In genomic region chr18:12408247-12408869, GRCh38 we compare ENCODE assay signal across 8 cellular contexts. TPM values are rescaled to one million over a fixed set of nuclear protein-coding genes. Genes with fewer than 3 reads are reported as not detected.
DNase-seq lines count a peak whose midpoint lies in the region; ATAC-seq and TF ChIP-seq lines count a peak whose summit lies in the region.

No MANE protein-coding gene starts in this region.

- TF ChIP-seq CTCF in NB4 (IDR thresholded peaks at IDR 0.05; ENCODE audit: low read depth, low read length) (no peak), cardiac fibroblast (IDR thresholded peaks at IDR 0.05; ENCODE audit: low read depth, low read length) (no peak), lung (IDR thresholded peaks at IDR 0.05; ENCODE audit: control extremely low read depth, extremely low read depth) (no peak), suprapubic skin (IDR thresholded peaks at IDR 0.05) (no peak)

- peak overlapping the region; percentile 72 for H3K4me3 Mint-ChIP-seq in activated naive CD4-positive, alpha-beta T cell treated with anti-CD3 and anti-CD28 coated beads for 36 hours

- H3K27ac ChIP-seq in lung (ENCODE audit: low read depth in 1 of 2, low read length in 1 of 2): peak overlapping the region; percentile 80 to 88
- peak overlapping the region; percentile 77 for H3K27ac ChIP-seq in suprapubic skin

- H3K27ac Mint-ChIP-seq in activated naive CD4-positive, alpha-beta T cell treated with anti-CD3 and anti-CD28 coated beads for 36 hours: no peak overlapping the region

- peaks cover 13% of the 10 kb centered on the region for H3K4me1 Mint-ChIP-seq in activated naive CD4-positive, alpha-beta T cell treated with anti-CD3 and anti-CD28 coated beads for 36 hours (ENCODE audit: low read depth)

- no peaks in the 10 kb centered on the region for H3K36me3 ChIP-seq in lung (ENCODE audit: control insufficient read depth in 2 of 2, insufficient read depth in 2 of 2, low read length in 2 of 2)
- no peaks in the 10 kb centered on the region for H3K36me3 ChIP-seq in suprapubic skin

- TF ChIP-seq POLR2A in NB4 (IDR thresholded peaks at IDR 0.05; ENCODE audit: extremely low read depth, insufficient read length): no peak
- TF ChIP-seq POLR2A in suprapubic skin (IDR thresholded peaks at IDR 0.05): no peak

- H3K4me1 ChIP-seq in lung (ENCODE audit: control insufficient read depth in 2 of 2, insufficient read depth in 2 of 2, low read length in 2 of 2) (peaks cover 0 to 6% of the 10 kb centered on the region in 2 donors), suprapubic skin (peaks cover 14% of the 10 kb centered on the region)

- TF ChIP-seq EP300 in suprapubic skin (IDR thresholded peaks at IDR 0.05): no peak

- H3K4me3 ChIP-seq in NB4 (ENCODE audit: low read depth, low read length) (peak overlapping the region; percentile 80), cardiac fibroblast (replicated peaks in 1 of 2; ENCODE audit: low read depth in 2 of 2, low read length in 2 of 2) (peak overlapping the region; percentile 60), lung (peak overlapping the region; percentile 69), suprapubic skin (peak overlapping the region; percentile 66)

- no peak for ATAC-seq in lung (ENCODE audit: insufficient read depth, low FRiP score)

- CTCF ChIA-PET in activated naive CD4-positive, alpha-beta T cell treated with anti-CD3 and anti-CD28 coated beads for 36 hours (lab: Charles Lee): interaction anchor here (1.0 kb wide), 1 partner anchor 11 kb away, joined by 3 read pairs; no protein-coding TSS in a partner anchor

- no peaks in the 10 kb centered on the region for H3K27me3 ChIP-seq in lung (ENCODE audit: control insufficient read depth, insufficient read depth)
- peaks cover 5% of the 10 kb centered on the region for H3K27me3 ChIP-seq in suprapubic skin

- no peaks in the 10 kb centered on the region for H3K36me3 Mint-ChIP-seq in activated naive CD4-positive, alpha-beta T cell treated with anti-CD3 and anti-CD28 coated beads for 36 hours (ENCODE audit: low read depth)

- no peaks in the 10 kb centered on the region for H3K9me3 Mint-ChIP-seq in activated naive CD4-positive, alpha-beta T cell treated with anti-CD3 and anti-CD28 coated beads for 36 hours

- H3K9me3 ChIP-seq in lung (ENCODE audit: control insufficient read depth in 2 of 2, insufficient read depth in 1 of 2, low read length in 1 of 2) (peaks cover 0 to 2% of the 10 kb centered on the region in 2 donors), suprapubic skin (no peaks in the 10 kb centered on the region)

- H3K27me3 Mint-ChIP-seq in activated naive CD4-positive, alpha-beta T cell treated with anti-CD3 and anti-CD28 coated beads for 36 hours (ENCODE audit: low read depth): peaks cover 38% of the 10 kb centered on the region

- intact Hi-C loops in activated naive CD4-positive, alpha-beta T cell treated with anti-CD3 and anti-CD28 coated beads for 36 hours (cut with micrococcal nuclease): loop anchor here (5.0 to 10.0 kb wide), 3 partner anchors 249 to 424 kb away; partner anchors contain the start of genes CEP76, IMPA2, PSMG2 and SPIRE1

- DNase-seq in activated naive CD4-positive, alpha-beta T cell treated with anti-CD3 and anti-CD28 coated beads for 36 hours: no peak
- DNase-seq in activated naive CD4-positive, alpha-beta T cell treated with anti-CD3 and anti-CD28 coated beads, Interleukin-2, amount 50 U/mL, for 16 hours: no peak
- peak; percentile 61 for DNase-seq in NB4 (ENCODE audit: low read depth)
- peak; percentile 42 to 44 for DNase-seq in cardiac fibroblast (ENCODE audit: low read depth in 2 of 2)
- peak; percentile 33 for DNase-seq in lung (ENCODE audit: low spot score)
- no peak for DNase-seq in suprapubic skin (ENCODE audit: low spot score in 2 of 2)
- no peak for DNase-seq in mucosa of gallbladder (ENCODE audit: low spot score)
- no peak for DNase-seq in NCI-H2196 (lab: John Stamatoyannopoulos, UW; ENCODE audit: unreplicated experiment)

- WGBS in lung, 2 donors: 4 to 9% methylated on average over 31 to 32 of the region's 32 CpGs
- 10% methylated on average over 15 of the region's 32 CpGs for WGBS in suprapubic skin

RNA-seq across cellular contexts. Expression of gene PRELID3A, which starts 0.6 kb away (rescaled TPM):
- 1 to 10 TPM; 2.8 to 3.6 TPM for total RNA-seq in activated naive CD4-positive, alpha-beta T cell treated with anti-CD3 and anti-CD28 coated beads for 36 hours
- 1 to 10 TPM; 1.9 to 4.0 TPM for total RNA-seq in lung
- polyA plus RNA-seq in lung: 1 to 10 TPM; 2.3 to 2.9 TPM
- total RNA-seq in suprapubic skin: 1 to 10 TPM in 3 of 4 donors, under 1 TPM in 1; 0.72 to 2.5 (median 2.0) TPM
- 3.5 TPM for total RNA-seq in mucosa of gallbladder

RNA-seq across cellular contexts. Expression of gene AFG3L2, which starts 31.3 kb away (rescaled TPM):
- 10 to 100 TPM; 41.8 to 42.9 TPM for total RNA-seq in activated naive CD4-positive, alpha-beta T cell treated with anti-CD3 and anti-CD28 coated beads for 36 hours
- total RNA-seq in lung (10 to 100 TPM; 39.5 to 41.3 TPM), suprapubic skin (10 to 100 TPM; 53.0 to 62.8 (median 57.9) TPM), mucosa of gallbladder (39.2 TPM)
- polyA plus RNA-seq in lung: 10 to 100 TPM; 16.4 to 28.1 TPM

Comparison
In these comparisons a context has a peak if more than half of its experiments do, and no peak if none do; other contexts are left out.
1. DNase-seq: peak in NB4 (single experiment), cardiac fibroblast (2 of 2) and lung (single experiment); none in activated naive CD4-positive, alpha-beta T cell treated with anti-CD3 and anti-CD28 coated beads for 36 hours (single experiment), activated naive CD4-positive, alpha-beta T cell treated with anti-CD3 and anti-CD28 coated beads, Interleukin-2, amount 50 U/mL, for 16 hours (single experiment), suprapubic skin (0 of 2), mucosa of gallbladder (single experiment) and NCI-H2196 (single experiment).
2. Peak in every context shown above with its lines, with median percentiles within 50 percentile points of each other: H3K4me3 ChIP-seq.